Comparison of ENCODE assay signal across 18 cellular contexts in genomic region chr20:50904067-50904570, GRCh38. TPM values are rescaled to one million over a fixed set of nuclear protein-coding genes. Genes with fewer than 3 reads are reported as not detected.
DNase-seq lines count a peak whose midpoint lies in the region; ATAC-seq and TF ChIP-seq lines count a peak whose summit lies in the region.
"Had no signal": no experiment of that assay in that cellular context is flagged by ENCODE, and none has a peak within 500 bp of the region (broad histone marks: within the 10 kb centered on the region; RNA-seq: fewer than 3 reads in every experiment).

No MANE protein-coding gene starts in this region.

- TF ChIP-seq POLR2A in suprapubic skin (IDR thresholded peaks at IDR 0.05) (no peak), body of pancreas (IDR thresholded peaks at IDR 0.05) (no peak)

- no peak for ATAC-seq in GM23338
- no peak for ATAC-seq in body of pancreas
- ATAC-seq: activated CD4-positive, alpha-beta T cell treated with anti-CD3 and anti-CD28 coated beads for 36 hours had no signal

- peaks cover 15% of the 10 kb centered on the region; the same call in 1 of the 2 replicates for H3K4me1 ChIP-seq in GM23338 (ENCODE audit: insufficient read depth)
- peaks cover 11% of the 10 kb centered on the region for H3K4me1 ChIP-seq in suprapubic skin
- peaks cover 22% of the 10 kb centered on the region for H3K4me1 ChIP-seq in body of pancreas
- H3K4me1 ChIP-seq: SJSA1 had no signal

- H3F3A ChIP-seq in GM23338 (replicated peaks; ENCODE audit: low read depth) = no peaks in the 10 kb centered on the region

- H3K79me2 ChIP-seq in GM23338 (replicated peaks; ENCODE audit: insufficient read depth) = peaks cover 100% of the 10 kb centered on the region

- H3K27me3 ChIP-seq in GM23338 (ENCODE audit: insufficient read depth) (no peaks in the 10 kb centered on the region), suprapubic skin (no peaks in the 10 kb centered on the region), body of pancreas (no peaks in the 10 kb centered on the region)
- H3K27me3 ChIP-seq: BLaER1, SJSA1 had no signal

- intact Hi-C loops in body of pancreas (cut with DNase I) = no loop called here

- H3K36me3 ChIP-seq in GM23338 (ENCODE audit: insufficient read depth) = peaks cover 22% of the 10 kb centered on the region; the same call in 1 of the 2 replicates
- peaks cover 33% of the 10 kb centered on the region for H3K36me3 ChIP-seq in suprapubic skin
- peaks cover 0 to 10% of the 10 kb centered on the region in 2 donors for H3K36me3 ChIP-seq in body of pancreas (replicated peaks in 1 of 2; ENCODE audit: insufficient read depth in 1 of 2, low read depth in 2 of 2)

- H3K9me2 ChIP-seq in GM23338 (ENCODE audit: insufficient read depth) = no peaks in the 10 kb centered on the region

- H3K27me3 Mint-ChIP-seq in activated T-cell treated with anti-CD3 and anti-CD28 coated beads, Interleukin-2, amount 50 U/mL, for 24 hours = no peaks in the 10 kb centered on the region
- H3K27me3 Mint-ChIP-seq in GM23338 (ENCODE audit: insufficient read depth, low read depth, poor library complexity) (peaks cover 5% of the 10 kb centered on the region), brain (no peaks in the 10 kb centered on the region), progenitor cell of endocrine pancreas (no peaks in the 10 kb centered on the region)
- H3K27me3 Mint-ChIP-seq: activated CD4-positive, alpha-beta T cell treated with anti-CD3 and anti-CD28 coated beads for 36 hours; activated naive CD8-positive, alpha-beta T cell treated with anti-CD3 and anti-CD28 coated beads, Interleukin-2, amount 10 ng/mL, durations not matched to agents 7 days and 5 days had no signal

- peaks cover 50% of the 10 kb centered on the region for H3K4me1 Mint-ChIP-seq in activated T-cell treated with anti-CD3 and anti-CD28 coated beads, Interleukin-2, amount 50 U/mL, for 24 hours (ENCODE audit: low read depth)
- peaks cover 20% of the 10 kb centered on the region; the same call in 2 of the 3 replicates for H3K4me1 Mint-ChIP-seq in GM23338
- H3K4me1 Mint-ChIP-seq in brain = peaks cover 64% of the 10 kb centered on the region
- peaks cover 39% of the 10 kb centered on the region for H3K4me1 Mint-ChIP-seq in progenitor cell of endocrine pancreas (ENCODE audit: low read depth)

- peaks cover 77% of the 10 kb centered on the region for H4K20me1 ChIP-seq in GM23338 (replicated peaks; ENCODE audit: insufficient read depth)

- no peak overlapping the region for H3K4me3 Mint-ChIP-seq in activated T-cell treated with anti-CD3 and anti-CD28 coated beads, Interleukin-2, amount 50 U/mL, for 24 hours
- no peak overlapping the region for H3K4me3 Mint-ChIP-seq in GM23338
- peak overlapping the region in 2 of 5 experiments; percentile 49 to 52 for H3K4me3 Mint-ChIP-seq in brain
- no peak overlapping the region for H3K4me3 Mint-ChIP-seq in progenitor cell of endocrine pancreas (ENCODE audit: low read depth)
- H3K4me3 Mint-ChIP-seq: activated CD4-positive, alpha-beta T cell treated with anti-CD3 and anti-CD28 coated beads for 36 hours; activated naive CD8-positive, alpha-beta T cell treated with anti-CD3 and anti-CD28 coated beads, Interleukin-2, amount 10 ng/mL, durations not matched to agents 7 days and 5 days had no signal

- peaks cover 92% of the 10 kb centered on the region for H3K36me3 Mint-ChIP-seq in activated T-cell treated with anti-CD3 and anti-CD28 coated beads, Interleukin-2, amount 50 U/mL, for 24 hours (ENCODE audit: low read depth)
- H3K36me3 Mint-ChIP-seq in GM23338 (ENCODE audit: low read depth) = peaks cover 72% of the 10 kb centered on the region
- H3K36me3 Mint-ChIP-seq in brain = peaks cover 72% of the 10 kb centered on the region
- peaks cover 21% of the 10 kb centered on the region for H3K36me3 Mint-ChIP-seq in progenitor cell of endocrine pancreas (ENCODE audit: insufficient read depth)

- no peak overlapping the region for H2AFZ ChIP-seq in GM23338
- H2AFZ ChIP-seq: PC-9 had no signal

- no peak for TF ChIP-seq EP300 in suprapubic skin (IDR thresholded peaks at IDR 0.05)

- H3K9me3 ChIP-seq in suprapubic skin (no peaks in the 10 kb centered on the region), body of pancreas (no peaks in the 10 kb centered on the region)
- H3K9me3 ChIP-seq: BLaER1, SJSA1 had no signal

- no peak overlapping the region for H3K4me2 ChIP-seq in GM23338
- H3K4me2 ChIP-seq: BLaER1, PC-9 had no signal

- H3K4me3 ChIP-seq in GM23338 (no peak overlapping the region), suprapubic skin (no peak overlapping the region), body of pancreas (no peak overlapping the region)
- H3K4me3 ChIP-seq: BLaER1, PC-9, SJSA1 had no signal

- WGBS in suprapubic skin = 74% methylated on average over 6 of the region's 6 CpGs
- 79 to 85% methylated on average over 6 of the region's 6 CpGs for WGBS in body of pancreas, 2 donors

- DNase-seq in activated T-cell treated with anti-CD3 and anti-CD28 coated beads, Interleukin-2, amount 50 U/mL, for 24 hours = no peak
- DNase-seq in activated T-cell treated with anti-CD3 and anti-CD28 coated beads for 4 hours (no peak), GM23338 (ENCODE audit: low spot score) (no peak), progenitor cell of endocrine pancreas (ENCODE audit: low spot score, unreplicated experiment) (no peak), suprapubic skin (ENCODE audit: low spot score in 2 of 2) (no peak), DMS53 (lab: John Stamatoyannopoulos, UW) (no peak), body of pancreas (no peak)
- DNase-seq: activated CD4-positive, alpha-beta T cell treated with anti-CD3 and anti-CD28 coated beads for 36 hours; activated CD8-positive, alpha-beta memory T cell treated with anti-CD3 and anti-CD28 coated beads, Interleukin-2, amount 50 U/mL, for 4 hours; activated naive CD8-positive, alpha-beta T cell treated with anti-CD3 and anti-CD28 coated beads, Interleukin-2, amount 10 ng/mL, durations not matched to agents 7 days and 5 days; mammary epithelial cell; NCI-H1417 treated with DMSO at 0.1 percent for 48 hours; NCI-H774; PC-9; stimulated activated CD4-positive, alpha-beta T cell treated with anti-CD3 and anti-CD28 coated beads, Interleukin-4, amount 100 ng/mL, for 4 hours had no signal

- H3K27ac Mint-ChIP-seq in activated T-cell treated with anti-CD3 and anti-CD28 coated beads, Interleukin-2, amount 50 U/mL, for 24 hours = peak overlapping the region; percentile 53
- H3K27ac Mint-ChIP-seq in GM23338 (no peak overlapping the region), brain (peak overlapping the region in 4 of 5 experiments; percentile 15 to 60 (median 34)), progenitor cell of endocrine pancreas (peak overlapping the region; percentile 84)
- H3K27ac Mint-ChIP-seq: activated naive CD8-positive, alpha-beta T cell treated with anti-CD3 and anti-CD28 coated beads, Interleukin-2, amount 10 ng/mL, durations not matched to agents 7 days and 5 days had no signal

- TF ChIP-seq CTCF in GM23338 (conservative IDR thresholded peaks at IDR 0.05; ENCODE audit: low read depth in 2 of 2) (no peak), brain (conservative IDR thresholded peaks at IDR 0.05) (no peak), progenitor cell of endocrine pancreas (IDR thresholded peaks at IDR 0.05; ENCODE audit: unreplicated experiment) (no peak), suprapubic skin (IDR thresholded peaks at IDR 0.05) (no peak), body of pancreas (IDR thresholded peaks at IDR 0.05) (no peak)

- no peaks in the 10 kb centered on the region for H3K9me3 Mint-ChIP-seq in activated T-cell treated with anti-CD3 and anti-CD28 coated beads, Interleukin-2, amount 50 U/mL, for 24 hours
- no peaks in the 10 kb centered on the region for H3K9me3 Mint-ChIP-seq in GM23338
- no peaks in the 10 kb centered on the region for H3K9me3 Mint-ChIP-seq in brain
- H3K9me3 Mint-ChIP-seq in progenitor cell of endocrine pancreas (ENCODE audit: low read depth) = no peaks in the 10 kb centered on the region
- H3K9me3 Mint-ChIP-seq: activated naive CD8-positive, alpha-beta T cell treated with anti-CD3 and anti-CD28 coated beads, Interleukin-2, amount 10 ng/mL, durations not matched to agents 7 days and 5 days had no signal

- H3K27ac ChIP-seq in GM23338 (ENCODE audit: low read depth) (peak overlapping the region; percentile 41; the same call in 1 of the 2 replicates), suprapubic skin (no peak overlapping the region), body of pancreas (no peak overlapping the region)
- H3K27ac ChIP-seq: BLaER1, PC-9, SJSA1 had no signal

TF ChIP-seq in GM23338, 12 proteins besides CTCF, POLR2A, EP300 and RAD21 (continues in another document):
- TF ChIP-seq ETS1 (IDR thresholded peaks at IDR 0.05) = no peak
- no peak for TF ChIP-seq EZH2phosphoT487 (IDR thresholded peaks at IDR 0.05; ENCODE audit: unreplicated experiment)
- no peak for TF ChIP-seq EZH2 (IDR thresholded peaks at IDR 0.05; ENCODE audit: low read depth, unreplicated experiment)
- no peak for TF ChIP-seq ZNF331 (CRISPR knock-in tag; IDR thresholded peaks at IDR 0.05; ENCODE audit: low read depth)

RNA-seq across cellular contexts. Expression of gene ADNP, which starts 27.1 kb away (rescaled TPM):
- 95.0 and 98.0 TPM in 2 replicates for total RNA-seq in GM23338 (2014; rRNA removed; shearing (Covaris generic))
- polyA plus RNA-seq in GM23338 (2016; fragmentation: Nextera tagmentation; extraction: Ambion mirVana) (83.9 and 106 TPM in 2 replicates), brain (ENCODE audit: insufficient read depth, low read depth, low replicate concordance) (75.7 TPM)
- total RNA-seq in progenitor cell of endocrine pancreas (127 and 144 TPM in 2 replicates), suprapubic skin (10 to 100 TPM; 58.9 to 77.1 (median 72.6) TPM), body of pancreas (10 to 100 TPM; 28.0 to 28.7 TPM)

RNA-seq across cellular contexts. Expression of gene DPM1, which starts 54.2 kb away (rescaled TPM):
- total RNA-seq in GM23338 (2014; rRNA removed; shearing (Covaris generic)) = 71.7 and 80.2 TPM in 2 replicates
- 117 and 130 TPM in 2 replicates for polyA plus RNA-seq in GM23338 (2016; fragmentation: Nextera tagmentation; extraction: Ambion mirVana)
- polyA plus RNA-seq in brain (ENCODE audit: insufficient read depth, low read depth, low replicate concordance) = 29.4 TPM
- total RNA-seq in progenitor cell of endocrine pancreas = 41.4 and 43.9 TPM in 2 replicates
- total RNA-seq in suprapubic skin = 10 to 100 TPM; 30.5 to 54.3 (median 41.5) TPM
- total RNA-seq in body of pancreas = 10 to 100 TPM; 18.1 to 32.7 TPM

RNA-seq across cellular contexts. Expression of gene MOCS3, which starts 54.5 kb away (rescaled TPM):
- total RNA-seq in GM23338 (2014; rRNA removed; shearing (Covaris generic)) = 9.1 and 9.4 TPM in 2 replicates
- polyA plus RNA-seq in GM23338 (2016; fragmentation: Nextera tagmentation; extraction: Ambion mirVana) (2.2 and 3.1 TPM in 2 replicates), brain (ENCODE audit: insufficient read depth, low read depth, low replicate concordance) (3.1 TPM)
- total RNA-seq in progenitor cell of endocrine pancreas (5.6 and 5.8 TPM in 2 replicates), suprapubic skin (1 to 10 TPM; 4.5 to 7.4 (median 6.5) TPM), body of pancreas (1 to 10 TPM; 2.9 to 3.0 TPM)
